ENCODE assay signal across 8 cellular contexts in the genomic region with DNA sequence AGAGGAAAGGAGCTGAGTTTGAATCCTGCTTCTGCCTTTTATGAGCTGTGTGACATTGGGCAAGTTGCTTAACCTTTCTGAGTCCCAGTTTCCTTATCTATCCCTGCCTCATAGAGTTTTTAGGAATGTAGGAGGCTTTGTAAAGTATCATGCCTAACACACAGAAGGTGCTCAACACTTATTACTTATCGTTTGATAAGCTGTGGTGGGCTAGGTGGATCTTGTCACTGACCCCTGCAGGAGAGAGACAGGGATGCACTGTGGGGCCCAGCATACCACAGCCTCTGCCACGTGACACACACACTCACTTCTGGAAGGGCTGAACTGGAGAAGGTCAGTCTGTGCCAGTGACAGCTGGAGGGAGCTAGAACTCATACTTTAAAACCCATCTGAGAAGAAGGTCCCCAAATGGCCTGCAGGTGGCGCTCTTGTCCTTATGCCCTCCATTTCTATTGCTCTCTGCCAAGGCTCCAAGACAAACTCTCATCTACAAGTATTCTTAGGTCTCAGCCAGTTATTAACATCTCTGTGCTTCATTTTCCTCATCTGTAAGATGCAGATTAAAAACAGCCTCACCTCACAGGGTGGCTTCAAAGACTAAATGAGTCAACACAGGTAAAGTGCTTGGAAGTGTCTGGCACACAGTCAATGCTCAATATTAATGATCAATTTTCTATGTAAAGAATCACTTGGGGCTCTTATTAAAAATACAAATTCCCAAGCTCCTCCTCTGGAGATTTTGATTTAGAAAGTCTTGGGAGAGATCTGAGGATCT. TPM values are rescaled to one million over a fixed set of nuclear protein-coding genes. Genes with fewer than 3 reads are reported as not detected.
DNase-seq lines count a peak whose midpoint lies in the region; ATAC-seq and TF ChIP-seq lines count a peak whose summit lies in the region.

No MANE protein-coding gene starts in this region.

- H3K9me3 ChIP-seq in CD8-positive, alpha-beta T cell (ENCODE audit: low read length), result no peaks in the 10 kb centered on the region
- H3K9me3 ChIP-seq in muscle layer of colon (ENCODE audit: low read length), result no peaks in the 10 kb centered on the region
- H3K9me3 ChIP-seq in stomach smooth muscle (ENCODE audit: control insufficient read depth in 2 of 2, low read length in 2 of 2), result no peaks in the 10 kb centered on the region

- POLR2A ChIA-PET in CD8-positive, alpha-beta T cell (lab: Charles Lee), result interaction anchor here (0.6 to 0.7 kb wide), 2 partner anchors 75 to 138 kb away, joined by 3 read pairs; no protein-coding TSS in a partner anchor

- H3K4me3 ChIP-seq in CD8-positive, alpha-beta T cell (ENCODE audit: low read depth, low read length), result no peak overlapping the region
- no peak overlapping the region for H3K4me3 ChIP-seq in muscle layer of colon (ENCODE audit: low read depth in 1 of 2, low read length in 2 of 2)
- no peak overlapping the region for H3K4me3 ChIP-seq in stomach smooth muscle (ENCODE audit: low read length in 2 of 2)

- H3K4me1 ChIP-seq in CD8-positive, alpha-beta T cell (ENCODE audit: insufficient read depth, low read length), result no peaks in the 10 kb centered on the region
- H3K4me1 ChIP-seq in muscle layer of colon (ENCODE audit: insufficient read depth, low read length) (peaks cover 93% of the 10 kb centered on the region), stomach smooth muscle (ENCODE audit: control insufficient read depth, insufficient read depth, low read length) (peaks cover 82% of the 10 kb centered on the region)

- H3K4me3 Mint-ChIP-seq in CD8-positive, alpha-beta T cell, result no peak overlapping the region

- no peak overlapping the region for H3K27ac Mint-ChIP-seq in CD8-positive, alpha-beta T cell

- H3K4me1 Mint-ChIP-seq in CD8-positive, alpha-beta T cell (ENCODE audit: low read depth), result no peaks in the 10 kb centered on the region

- H3K36me3 ChIP-seq in CD8-positive, alpha-beta T cell (ENCODE audit: insufficient read depth, low read length), result no peaks in the 10 kb centered on the region
- H3K36me3 ChIP-seq in muscle layer of colon (ENCODE audit: insufficient read depth, low read length) (peaks cover 62% of the 10 kb centered on the region), stomach smooth muscle (ENCODE audit: control insufficient read depth in 2 of 2, insufficient read depth in 2 of 2, low read length in 2 of 2) (peaks cover 60 to 67% of the 10 kb centered on the region in 2 donors)

- no peaks in the 10 kb centered on the region for H3K36me3 Mint-ChIP-seq in CD8-positive, alpha-beta T cell

- H3K27me3 ChIP-seq in CD8-positive, alpha-beta T cell (ENCODE audit: insufficient read depth, low read length), result no peaks in the 10 kb centered on the region
- H3K27me3 ChIP-seq in muscle layer of colon (ENCODE audit: control insufficient read depth in 1 of 2, insufficient read depth in 2 of 2, low read length in 2 of 2) (no peaks in the 10 kb centered on the region), stomach smooth muscle (ENCODE audit: control insufficient read depth in 1 of 2, insufficient read depth in 2 of 2, low read length in 2 of 2) (no peaks in the 10 kb centered on the region)

- H3K27ac ChIP-seq in CD8-positive, alpha-beta T cell (ENCODE audit: low read depth, low read length), result no peak overlapping the region
- H3K27ac ChIP-seq in muscle layer of colon (ENCODE audit: low read depth, low read length) (peak overlapping the region; percentile 65), stomach smooth muscle (ENCODE audit: low read length) (peak overlapping the region; percentile 88)

- CTCF ChIA-PET in CD8-positive, alpha-beta T cell (lab: Charles Lee), result interaction anchor here (0.6 to 2.1 kb wide), 6 partner anchors 8 to 1273 kb away, joined by 3 to 9 read pairs (median 4); no protein-coding TSS in a partner anchor

- peak; percentile 59 for TF ChIP-seq CTCF in CD8-positive, alpha-beta T cell (IDR thresholded peaks at IDR 0.05)

- H3K9ac ChIP-seq in muscle layer of colon (ENCODE audit: low read length), result no peak overlapping the region
- H3K9ac ChIP-seq in stomach smooth muscle (ENCODE audit: low read length in 2 of 2), result peak overlapping the region in 1 of 2 donors; percentile 62

- DNase-seq in CD8-positive, alpha-beta T cell, result peak in 4 of 7 experiments; percentile 7 to 41 (median 18)
- DNase-seq in GM19238 (ENCODE audit: insufficient read length, low spot score) (peak; percentile 64), NCI-H524 treated with DMSO at 0.1 percent for 48 hours (lab: John Stamatoyannopoulos, UW) (peak; percentile 93), epidermal melanocyte (ENCODE audit: insufficient read length, low spot score) (peak; percentile 71)
- peak; percentile 26 for DNase-seq in activated CD4-positive, alpha-beta T cell treated with anti-CD3 and anti-CD28 coated beads, Interleukin-2, amount 50 U/mL, for 1 hour

- intact Hi-C loops in CD8-positive, alpha-beta T cell (cut with DNase I, micrococcal nuclease), result no loop called here

- peaks cover 2% of the 10 kb centered on the region for H3K27me3 Mint-ChIP-seq in CD8-positive, alpha-beta T cell (ENCODE audit: low read depth)

- no peaks in the 10 kb centered on the region for H3K9me3 Mint-ChIP-seq in CD8-positive, alpha-beta T cell

- ATAC-seq in CD8-positive, alpha-beta T cell, result no peak
- ATAC-seq in HG03342 (IDR thresholded peaks at IDR 0.05; ENCODE audit: unreplicated experiment), result peak; percentile 87

RNA-seq across cellular contexts. Expression of a gene that starts 57.5 kb away (rescaled TPM):
- 10 to 100 TPM; 12.9 to 13.4 TPM for total RNA-seq in CD8-positive, alpha-beta T cell

Comparison
In these comparisons a context has a peak if more than half of its experiments do, and no peak if none do; other contexts are left out.
1. DNase-seq: peak in every context shown above with its lines; median percentile 93 in NCI-H524 treated with DMSO at 0.1 percent for 48 hours; 71 in epidermal melanocyte; 64 in GM19238; 26 in activated CD4-positive, alpha-beta T cell treated with anti-CD3 and anti-CD28 coated beads, Interleukin-2, amount 50 U/mL, for 1 hour; 18 in CD8-positive, alpha-beta T cell.